In the genomic region with DNA sequence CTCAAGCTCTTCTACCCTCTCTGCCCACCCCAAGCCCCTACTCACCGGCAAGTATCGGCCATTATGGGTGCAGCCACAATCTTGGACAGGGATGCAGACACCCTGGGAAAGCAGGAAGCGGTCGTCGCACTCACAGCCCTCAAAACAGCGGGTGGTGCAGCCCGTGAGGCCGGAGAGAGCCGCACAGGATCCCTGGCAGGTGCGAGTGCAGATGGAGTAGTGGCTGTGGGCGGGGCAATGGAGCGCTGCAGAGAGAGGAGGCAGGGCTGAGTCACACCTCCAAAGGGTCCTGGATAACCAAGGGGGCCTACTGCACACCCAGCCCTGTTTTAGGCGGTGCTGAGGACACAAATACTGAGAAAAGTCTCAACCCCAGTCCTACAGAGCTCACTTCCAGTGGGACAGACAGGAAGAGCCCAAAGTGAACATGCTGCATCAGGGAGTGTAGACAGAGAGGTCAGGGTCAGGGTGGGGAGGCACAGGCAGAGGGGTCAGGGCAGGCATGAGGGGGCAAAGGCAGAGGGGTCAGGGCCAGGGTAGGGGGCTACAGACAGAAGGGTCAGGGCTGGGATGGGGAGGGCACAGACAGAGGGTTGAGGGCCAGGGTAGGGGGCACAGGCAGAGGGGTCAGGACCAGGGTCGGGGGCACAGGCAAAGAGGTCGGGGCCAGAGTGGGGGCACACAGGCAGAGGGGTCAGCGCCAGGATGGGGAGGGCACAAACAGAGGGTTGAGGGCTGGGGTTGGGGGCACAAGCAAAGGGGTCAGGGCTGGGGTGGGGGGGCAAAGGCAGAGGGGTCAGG, we compare ENCODE assay signal across 20 cellular contexts. TPM values are rescaled to one million over a fixed set of nuclear protein-coding genes. Genes with fewer than 3 reads are reported as not detected.
DNase-seq lines count a peak whose midpoint lies in the region; ATAC-seq and FAIRE-seq lines count a peak whose summit lies in the region.
"Had no signal": no experiment of that assay in that cellular context is flagged by ENCODE, and none has a peak within 500 bp of the region (broad histone marks: within the 10 kb centered on the region; RNA-seq: fewer than 3 reads in every experiment).

No MANE protein-coding gene starts in this region.

- no peak overlapping the region for H3K27ac Mint-ChIP-seq in T-helper 17 cell
- H3K27ac Mint-ChIP-seq: CD4-positive, CD25-positive, alpha-beta regulatory T cell; immature natural killer cell; mesothelial cell of epicardium had no signal

- ATAC-seq in HG03095 (IDR thresholded peaks at IDR 0.05; ENCODE audit: unreplicated experiment) (no peak), T-helper 17 cell (no peak)
- ATAC-seq: activated CD4-positive, CD25-positive, alpha-beta regulatory T cell treated with anti-CD3 and anti-CD28 coated beads, Interleukin-2, amount 50 U/mL, for 24 hours had no signal

- H3K4me1 Mint-ChIP-seq in T-helper 17 cell = no peaks in the 10 kb centered on the region
- H3K4me1 Mint-ChIP-seq: CD4-positive, CD25-positive, alpha-beta regulatory T cell; immature natural killer cell; mesothelial cell of epicardium had no signal

- H3K4me3 Mint-ChIP-seq in T-helper 17 cell = no peak overlapping the region
- H3K4me3 Mint-ChIP-seq: CD4-positive, CD25-positive, alpha-beta regulatory T cell; mesothelial cell of epicardium had no signal

- DNase-seq in DMS 273 (lab: John Stamatoyannopoulos, UW; ENCODE audit: unreplicated experiment) (peak; percentile 71), DMS 273 treated with DMSO at 0.1 percent for 48 hours (lab: John Stamatoyannopoulos, UW) (no peak), NCI-H128 (lab: John Stamatoyannopoulos, UW; ENCODE audit: unreplicated experiment) (peak; percentile 58), NCI-H524 (lab: John Stamatoyannopoulos, UW) (peak; percentile 77 to 85), iPS-NIHi7 (ENCODE audit: extremely low spot score) (peak; percentile 83), GM19239 (ENCODE audit: insufficient read length, low spot score) (no peak), T-helper 17 cell (no peak)
- DNase-seq: caudate nucleus; CD4-positive, CD25-positive, alpha-beta regulatory T cell; foreskin melanocyte; GF-D8; immature natural killer cell; KBM-7; NCI-H2029; stimulated activated CD4-positive, alpha-beta T cell treated with anti-CD3 and anti-CD28 coated beads, Interleukin-4, amount 100 ng/mL, for 4 hours; T-helper 1 cell had no signal

- H3K27me3 Mint-ChIP-seq in T-helper 17 cell = no peaks in the 10 kb centered on the region
- H3K27me3 Mint-ChIP-seq: CD4-positive, CD25-positive, alpha-beta regulatory T cell had no signal

- FAIRE-seq in GM19239 (lab: Jason Lieb, UNC) = no peak
- FAIRE-seq: endometrium had no signal

- no peaks in the 10 kb centered on the region for H3K9me3 ChIP-seq in T-helper 17 cell (ENCODE audit: control insufficient read depth, low read length, poor library complexity, severe bottlenecking)

- H3K36me3 Mint-ChIP-seq in T-helper 17 cell (ENCODE audit: low read depth) = peaks cover 2% of the 10 kb centered on the region
- H3K36me3 Mint-ChIP-seq: immature natural killer cell had no signal

RNA-seq across cellular contexts. Expression of gene FBL, which starts 24.2 kb away (rescaled TPM):
- 100 to 1,000 TPM; 255 to 264 TPM for total RNA-seq in T-helper 17 cell

RNA-seq across cellular contexts. Expression of gene DYRK1B, which starts 36.4 kb away (rescaled TPM):
- 10 to 100 TPM; 47.5 to 55.5 TPM for total RNA-seq in T-helper 17 cell

Comparison
In these comparisons a context has a peak if more than half of its experiments do, and no peak if none do; other contexts are left out.
1. DNase-seq: peak in DMS 273 (single experiment), NCI-H128 (single experiment), NCI-H524 (2 of 2) and iPS-NIHi7 (single experiment); none in DMS 273 treated with DMSO at 0.1 percent for 48 hours (single experiment), GM19239 (single experiment) and T-helper 17 cell (0 of 3).